ENCODE assay signal across 18 cellular contexts in the genomic region with DNA sequence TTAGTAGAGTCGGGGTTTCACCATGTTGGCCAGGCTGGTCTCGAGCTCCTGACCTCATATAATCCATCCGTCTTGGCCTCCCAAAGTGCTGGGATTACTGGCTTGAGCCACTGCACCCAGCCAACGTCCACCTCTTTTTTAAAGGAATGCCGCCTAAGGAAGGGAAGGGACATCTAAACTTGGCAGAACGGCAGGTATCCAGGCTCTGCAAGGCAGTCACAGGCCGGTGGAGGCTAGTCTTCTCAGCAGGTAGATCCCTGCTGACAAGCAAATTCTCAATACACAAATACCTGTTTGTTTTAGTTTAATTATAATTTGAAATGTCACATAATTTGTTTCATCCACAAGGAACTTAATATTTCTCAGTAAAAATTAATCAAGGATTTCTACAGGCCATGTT.
"Had no signal": no experiment of that assay in that cellular context is flagged by ENCODE, and none has a peak within 500 bp of the region (broad histone marks: within the 10 kb centered on the region; RNA-seq: fewer than 3 reads in every experiment).

No MANE protein-coding gene starts in this region.

- H3K27me3 ChIP-seq: dorsolateral prefrontal cortex, esophagus muscularis mucosa, foreskin keratinocyte, gastroesophageal sphincter, heart left ventricle, hepatocyte, left lung had no signal

- DNase-seq: dermis blood vessel endothelial cell; dorsolateral prefrontal cortex; effector CD4-positive, alpha-beta T cell; effector memory CD4-positive, alpha-beta T cell; foreskin keratinocyte; heart left ventricle; hypothalamus; left cardiac atrium; left lung; left ventricle myocardium superior; lower lobe of right lung; mesenchymal stem cell; midbrain; naive thymus-derived CD4-positive, alpha-beta T cell had no signal

- H3K27ac ChIP-seq: coronary artery, dorsolateral prefrontal cortex, esophagus muscularis mucosa, foreskin keratinocyte, gastroesophageal sphincter, heart left ventricle, hepatocyte, left lung, lower lobe of right lung had no signal

- H3K4me3 Mint-ChIP-seq: naive thymus-derived CD4-positive, alpha-beta T cell had no signal

- H3K4me2 ChIP-seq: hepatocyte had no signal

- H3K79me2 ChIP-seq: hepatocyte had no signal

- H3K27ac Mint-ChIP-seq: naive thymus-derived CD4-positive, alpha-beta T cell had no signal

- H3K27me3 Mint-ChIP-seq: naive thymus-derived CD4-positive, alpha-beta T cell had no signal

- H3K4me1 ChIP-seq: esophagus muscularis mucosa, foreskin keratinocyte, gastroesophageal sphincter, left lung, lower lobe of right lung had no signal

- H3K36me3 ChIP-seq: esophagus muscularis mucosa, gastroesophageal sphincter, heart left ventricle, left lung, lower lobe of right lung had no signal

- H3K4me3 ChIP-seq: coronary artery, dorsolateral prefrontal cortex, esophagus muscularis mucosa, gastroesophageal sphincter, heart left ventricle, hepatocyte, left lung, lower lobe of right lung had no signal

- ATAC-seq: foreskin keratinocyte; gastroesophageal sphincter; heart left ventricle; left cardiac atrium; left lung; left ventricle myocardium superior; lower lobe of right lung; naive thymus-derived CD4-positive, alpha-beta T cell had no signal

- H2AFZ ChIP-seq: hepatocyte had no signal
